Comparison of ENCODE assay signal across 17 cellular contexts in genomic region chr9:123828449-123828848, GRCh38.
"Had no signal": no experiment of that assay in that cellular context is flagged by ENCODE, and none has a peak within 500 bp of the region (broad histone marks: within the 10 kb centered on the region; RNA-seq: fewer than 3 reads in every experiment).

No MANE protein-coding gene starts in this region.

- H3K36me3 ChIP-seq: colonic mucosa, heart left ventricle, WERI-Rb-1 had no signal

- H3K27ac ChIP-seq: colonic mucosa, heart left ventricle, transverse colon, WERI-Rb-1 had no signal

- ATAC-seq: heart left ventricle; left lobe of liver; natural killer cell treated with Interleukin-12 subunit alpha and Interleukin-12 subunit beta and Interleukin-15 and Interleukin-18, amount 100 ng/mL, for 72 hours; right cardiac atrium had no signal

- H3K4me1 ChIP-seq: colonic mucosa, transverse colon had no signal

- H3K4me3 ChIP-seq: colonic mucosa, heart left ventricle, transverse colon had no signal

- H3K9me3 ChIP-seq: colonic mucosa had no signal

- DNase-seq: activated CD4-positive, alpha-beta T cell treated with anti-CD3 and anti-CD28 coated beads for 48 hours; activated naive CD4-positive, alpha-beta T cell treated with Interleukin-2 at 50 U/mL for 16 hours; caudate nucleus; colonic mucosa; foreskin melanocyte; heart left ventricle; islet precursor cell; mammary epithelial cell; nucleus accumbens; right cardiac atrium; stimulated activated naive CD4-positive, alpha-beta T cell; substantia nigra; transverse colon; WERI-Rb-1 had no signal

- H3K27me3 ChIP-seq: colonic mucosa, heart left ventricle, transverse colon had no signal

- FAIRE-seq: endothelial cell of umbilical vein had no signal
